9 cellular contexts compared by ENCODE assay signal in genomic region chr1:226704169-226704921, GRCh38. TPM values are rescaled to one million over a fixed set of nuclear protein-coding genes. Genes with fewer than 3 reads are reported as not detected.
DNase-seq lines count a peak whose midpoint lies in the region; ATAC-seq, FAIRE-seq and TF ChIP-seq lines count a peak whose summit lies in the region.
"Had no signal": no experiment of that assay in that cellular context is flagged by ENCODE, and none has a peak within 500 bp of the region (broad histone marks: within the 10 kb centered on the region; RNA-seq: fewer than 3 reads in every experiment).

No MANE protein-coding gene starts in this region.

- 45 to 57% methylated on average over 10 of the region's 10 CpGs for WGBS in testis, 2 donors

- DNase-seq in activated CD8-positive, alpha-beta memory T cell treated with anti-CD3 and anti-CD28 coated beads, Interleukin-2, amount 10 ng/mL, durations not matched to agents 7 days and 5 days, result no peak
- no peak for DNase-seq in activated CD8-positive, alpha-beta memory T cell treated with anti-CD3 and anti-CD28 coated beads, Interleukin-2, amount 50 U/mL, for 4 hours
- DNase-seq in activated CD4-positive, alpha-beta memory T cell treated with anti-CD3 and anti-CD28 coated beads for 36 hours, result no peak
- DNase-seq in lower lobe of right lung (no peak), testis (no peak), EL (no peak), GM12892 (ENCODE audit: insufficient read length) (no peak), RPMI8226 (no peak)

- H3K4me3 Mint-ChIP-seq in activated CD8-positive, alpha-beta memory T cell treated with anti-CD3 and anti-CD28 coated beads, Interleukin-2, amount 10 ng/mL, durations not matched to agents 7 days and 5 days, result peak overlapping the region; percentile 75
- H3K4me3 Mint-ChIP-seq in activated CD4-positive, alpha-beta memory T cell treated with anti-CD3 and anti-CD28 coated beads for 36 hours, result peak overlapping the region; percentile 74

- intact Hi-C loops in activated CD4-positive, alpha-beta memory T cell treated with anti-CD3 and anti-CD28 coated beads for 36 hours (cut with micrococcal nuclease), result no loop called here
- intact Hi-C loops in lower lobe of right lung (cut with DNase I), result loop anchor here (10.0 kb wide), 1 partner anchor 120 kb away; no protein-coding TSS in a partner anchor
- intact Hi-C loops in testis (cut with DNase I; ENCODE audit: low total_unique reads), result no loop called here

- POLR2A ChIA-PET in activated CD4-positive, alpha-beta memory T cell treated with anti-CD3 and anti-CD28 coated beads for 36 hours (lab: Charles Lee), result interaction anchor here (0.6 to 2.1 kb wide), 6 partner anchors 13 to 42 kb away, joined by 3 to 8 read pairs (median 3); no protein-coding TSS in a partner anchor

- peak overlapping the region; percentile 83 for H3K27ac Mint-ChIP-seq in activated CD8-positive, alpha-beta memory T cell treated with anti-CD3 and anti-CD28 coated beads, Interleukin-2, amount 10 ng/mL, durations not matched to agents 7 days and 5 days
- peak overlapping the region; percentile 89 for H3K27ac Mint-ChIP-seq in activated CD4-positive, alpha-beta memory T cell treated with anti-CD3 and anti-CD28 coated beads for 36 hours

- peaks cover 10% of the 10 kb centered on the region for H3K36me3 ChIP-seq in lower lobe of right lung
- no peaks in the 10 kb centered on the region for H3K36me3 ChIP-seq in testis (ENCODE audit: low read depth, missing control alignments)

- TF ChIP-seq POLR2A in testis (IDR thresholded peaks at IDR 0.05) (no peak), GM12892 (IDR thresholded peaks at IDR 0.05; ENCODE audit: low read depth, low read length) (no peak)

- H3K4me1 ChIP-seq in lower lobe of right lung, result peaks cover 45% of the 10 kb centered on the region
- peaks cover 31% of the 10 kb centered on the region for H3K4me1 ChIP-seq in testis

- H3K27me3 ChIP-seq in lower lobe of right lung (ENCODE audit: low read depth), result no peaks in the 10 kb centered on the region
- no peaks in the 10 kb centered on the region for H3K27me3 ChIP-seq in testis

- ATAC-seq in activated CD8-positive, alpha-beta memory T cell treated with anti-CD3 and anti-CD28 coated beads, Interleukin-2, amount 10 ng/mL, durations not matched to agents 7 days and 5 days, result no peak
- ATAC-seq in lower lobe of right lung, result no peak

- H3K4me3 ChIP-seq in lower lobe of right lung (peak overlapping the region; percentile 74), testis (peak overlapping the region; percentile 72 to 83)

- H3K4me1 Mint-ChIP-seq in activated CD8-positive, alpha-beta memory T cell treated with anti-CD3 and anti-CD28 coated beads, Interleukin-2, amount 10 ng/mL, durations not matched to agents 7 days and 5 days, result peaks cover 57% of the 10 kb centered on the region
- peaks cover 78% of the 10 kb centered on the region for H3K4me1 Mint-ChIP-seq in activated CD4-positive, alpha-beta memory T cell treated with anti-CD3 and anti-CD28 coated beads for 36 hours (ENCODE audit: low read depth)

- H3K27me3 Mint-ChIP-seq in activated CD8-positive, alpha-beta memory T cell treated with anti-CD3 and anti-CD28 coated beads, Interleukin-2, amount 10 ng/mL, durations not matched to agents 7 days and 5 days, result no peaks in the 10 kb centered on the region
- H3K27me3 Mint-ChIP-seq in activated CD4-positive, alpha-beta memory T cell treated with anti-CD3 and anti-CD28 coated beads for 36 hours, result no peaks in the 10 kb centered on the region

- CTCF ChIA-PET in activated CD8-positive, alpha-beta memory T cell treated with anti-CD3 and anti-CD28 coated beads, Interleukin-2, amount 10 ng/mL, durations not matched to agents 7 days and 5 days (lab: Charles Lee), result interaction anchor here (1.1 to 2.4 kb wide), 6 partner anchors 17 to 122 kb away, joined by 3 to 10 read pairs (median 4); no protein-coding TSS in a partner anchor
- CTCF ChIA-PET in activated CD4-positive, alpha-beta memory T cell treated with anti-CD3 and anti-CD28 coated beads for 36 hours (lab: Charles Lee), result interaction anchor here (0.9 to 2.8 kb wide), 7 partner anchors 8 to 69 kb away, joined by 3 to 15 read pairs (median 5); no protein-coding TSS in a partner anchor

- H3K27ac ChIP-seq in lower lobe of right lung (no peak overlapping the region), testis (peak overlapping the region; percentile 94 to 97)

- FAIRE-seq in GM12892 (lab: Jason Lieb, UNC), result no peak
- FAIRE-seq: K562 had no signal

- H3K9me3 ChIP-seq in lower lobe of right lung (no peaks in the 10 kb centered on the region), testis (no peaks in the 10 kb centered on the region)

- TF ChIP-seq CTCF in lower lobe of right lung (IDR thresholded peaks at IDR 0.05) (no peak), testis (IDR thresholded peaks at IDR 0.05) (no peak)

- H3K36me3 Mint-ChIP-seq in activated CD8-positive, alpha-beta memory T cell treated with anti-CD3 and anti-CD28 coated beads, Interleukin-2, amount 10 ng/mL, durations not matched to agents 7 days and 5 days, result peaks cover 16% of the 10 kb centered on the region
- peaks cover 24% of the 10 kb centered on the region for H3K36me3 Mint-ChIP-seq in activated CD4-positive, alpha-beta memory T cell treated with anti-CD3 and anti-CD28 coated beads for 36 hours

- no peaks in the 10 kb centered on the region for H3K9me3 Mint-ChIP-seq in activated CD8-positive, alpha-beta memory T cell treated with anti-CD3 and anti-CD28 coated beads, Interleukin-2, amount 10 ng/mL, durations not matched to agents 7 days and 5 days (ENCODE audit: low read depth)
- H3K9me3 Mint-ChIP-seq in activated CD4-positive, alpha-beta memory T cell treated with anti-CD3 and anti-CD28 coated beads for 36 hours, result no peaks in the 10 kb centered on the region

RNA-seq across cellular contexts. Expression of gene ITPKB, which starts 34.7 kb away (rescaled TPM):
- total RNA-seq in activated CD8-positive, alpha-beta memory T cell treated with anti-CD3 and anti-CD28 coated beads, Interleukin-2, amount 10 ng/mL, durations not matched to agents 7 days and 5 days, result 10 to 100 TPM; 40.9 to 43.4 TPM
- total RNA-seq in activated CD4-positive, alpha-beta memory T cell treated with anti-CD3 and anti-CD28 coated beads for 36 hours, result 10 to 100 TPM; 37.5 to 38.5 TPM
- total RNA-seq in lower lobe of right lung (42.3 TPM), testis (10 to 100 TPM; 13.5 to 18.0 TPM)
- polyA plus RNA-seq in testis (ENCODE audit: insufficient read depth, low read depth, low replicate concordance), result 11.4 TPM
- polyA plus RNA-seq in GM12892 (2012; ENCODE audit: missing spikeins), result 8.6 TPM
